ENCODE assay signal across 1 cellular context in the genomic region with DNA sequence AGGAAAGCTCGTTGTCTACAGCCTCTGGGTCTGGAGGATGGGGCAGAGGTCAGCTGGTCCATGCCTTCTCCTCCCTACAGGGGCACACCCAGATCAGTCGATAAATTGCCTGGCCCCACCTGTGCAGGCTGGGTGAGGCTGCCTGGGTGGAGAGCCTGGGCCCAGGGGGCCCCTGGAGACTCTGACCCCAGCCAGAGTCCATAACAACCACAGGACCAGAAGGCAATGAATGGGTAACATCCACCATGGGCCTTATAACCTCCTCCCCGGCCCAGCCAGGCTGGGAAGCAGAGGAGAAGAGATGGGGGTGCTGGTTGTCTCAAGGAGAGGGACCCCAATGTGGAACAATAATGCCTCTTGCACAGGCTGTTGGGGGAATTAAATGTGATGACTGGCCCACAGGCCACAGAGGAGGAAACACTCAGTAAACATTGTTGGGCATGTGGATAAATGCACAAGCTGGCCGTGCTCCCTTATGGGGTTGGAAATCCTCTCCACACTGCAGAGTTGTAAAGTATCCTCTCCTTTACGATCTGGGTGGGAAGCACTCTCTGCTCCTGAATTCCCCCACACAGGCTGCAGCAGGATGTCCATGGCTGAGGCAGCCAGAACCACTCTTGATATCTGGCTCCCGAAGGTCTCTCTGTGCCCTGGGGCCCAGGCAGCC.
A peak's percentile ranks its signal among the peaks of the same experiment; 100 is the strongest.
TF ChIP-seq lines count a peak whose summit lies in the region.

No MANE protein-coding gene starts in this region.

TF ChIP-seq in HepG2, 621 proteins besides CTCF, POLR2A, EP300 and RAD21 (continued from another document and continues in another):
- TF ChIP-seq, protein P1, sequence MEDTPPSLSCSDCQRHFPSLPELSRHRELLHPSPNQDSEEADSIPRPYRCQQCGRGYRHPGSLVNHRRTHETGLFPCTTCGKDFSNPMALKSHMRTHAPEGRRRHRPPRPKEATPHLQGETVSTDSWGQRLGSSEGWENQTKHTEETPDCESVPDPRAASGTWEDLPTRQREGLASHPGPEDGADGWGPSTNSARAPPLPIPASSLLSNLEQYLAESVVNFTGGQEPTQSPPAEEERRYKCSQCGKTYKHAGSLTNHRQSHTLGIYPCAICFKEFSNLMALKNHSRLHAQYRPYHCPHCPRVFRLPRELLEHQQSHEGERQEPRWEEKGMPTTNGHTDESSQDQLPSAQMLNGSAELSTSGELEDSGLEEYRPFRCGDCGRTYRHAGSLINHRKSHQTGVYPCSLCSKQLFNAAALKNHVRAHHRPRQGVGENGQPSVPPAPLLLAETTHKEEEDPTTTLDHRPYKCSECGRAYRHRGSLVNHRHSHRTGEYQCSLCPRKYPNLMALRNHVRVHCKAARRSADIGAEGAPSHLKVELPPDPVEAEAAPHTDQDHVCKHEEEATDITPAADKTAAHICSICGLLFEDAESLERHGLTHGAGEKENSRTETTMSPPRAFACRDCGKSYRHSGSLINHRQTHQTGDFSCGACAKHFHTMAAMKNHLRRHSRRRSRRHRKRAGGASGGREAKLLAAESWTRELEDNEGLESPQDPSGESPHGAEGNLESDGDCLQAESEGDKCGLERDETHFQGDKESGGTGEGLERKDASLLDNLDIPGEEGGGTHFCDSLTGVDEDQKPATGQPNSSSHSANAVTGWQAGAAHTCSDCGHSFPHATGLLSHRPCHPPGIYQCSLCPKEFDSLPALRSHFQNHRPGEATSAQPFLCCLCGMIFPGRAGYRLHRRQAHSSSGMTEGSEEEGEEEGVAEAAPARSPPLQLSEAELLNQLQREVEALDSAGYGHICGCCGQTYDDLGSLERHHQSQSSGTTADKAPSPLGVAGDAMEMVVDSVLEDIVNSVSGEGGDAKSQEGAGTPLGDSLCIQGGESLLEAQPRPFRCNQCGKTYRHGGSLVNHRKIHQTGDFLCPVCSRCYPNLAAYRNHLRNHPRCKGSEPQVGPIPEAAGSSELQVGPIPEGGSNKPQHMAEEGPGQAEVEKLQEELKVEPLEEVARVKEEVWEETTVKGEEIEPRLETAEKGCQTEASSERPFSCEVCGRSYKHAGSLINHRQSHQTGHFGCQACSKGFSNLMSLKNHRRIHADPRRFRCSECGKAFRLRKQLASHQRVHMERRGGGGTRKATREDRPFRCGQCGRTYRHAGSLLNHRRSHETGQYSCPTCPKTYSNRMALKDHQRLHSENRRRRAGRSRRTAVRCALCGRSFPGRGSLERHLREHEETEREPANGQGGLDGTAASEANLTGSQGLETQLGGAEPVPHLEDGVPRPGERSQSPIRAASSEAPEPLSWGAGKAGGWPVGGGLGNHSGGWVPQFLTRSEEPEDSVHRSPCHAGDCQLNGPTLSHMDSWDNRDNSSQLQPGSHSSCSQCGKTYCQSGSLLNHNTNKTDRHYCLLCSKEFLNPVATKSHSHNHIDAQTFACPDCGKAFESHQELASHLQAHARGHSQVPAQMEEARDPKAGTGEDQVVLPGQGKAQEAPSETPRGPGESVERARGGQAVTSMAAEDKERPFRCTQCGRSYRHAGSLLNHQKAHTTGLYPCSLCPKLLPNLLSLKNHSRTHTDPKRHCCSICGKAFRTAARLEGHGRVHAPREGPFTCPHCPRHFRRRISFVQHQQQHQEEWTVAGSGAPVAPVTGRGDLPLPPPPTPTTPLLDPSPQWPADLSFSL (CRISPR knock-in tag; IDR thresholded peaks at IDR 0.05), result no peak
- no peak for TF ChIP-seq ZNF124 (CRISPR knock-in tag; IDR thresholded peaks at IDR 0.05)
- TF ChIP-seq FOXA3 (CRISPR knock-in tag; IDR thresholded peaks at IDR 0.05), result no peak
- no peak for TF ChIP-seq ZNF362 (CRISPR knock-in tag; IDR thresholded peaks at IDR 0.05; ENCODE audit: borderline replicate concordance)
- no peak for TF ChIP-seq ZMYM2 (CRISPR knock-in tag; IDR thresholded peaks at IDR 0.05)
- TF ChIP-seq ZBTB38 (CRISPR knock-in tag; IDR thresholded peaks at IDR 0.05), result no peak
- 0 out of 2 replicates have a peak, but pooled peaks have one; percentile 50 for TF ChIP-seq ZNF891 (CRISPR knock-in tag; IDR thresholded peaks at IDR 0.05)
- no peak for TF ChIP-seq SRSF1 (optimal IDR thresholded peaks at IDR 0.05; ENCODE audit: low read depth, low read length)
- TF ChIP-seq, protein P2, sequence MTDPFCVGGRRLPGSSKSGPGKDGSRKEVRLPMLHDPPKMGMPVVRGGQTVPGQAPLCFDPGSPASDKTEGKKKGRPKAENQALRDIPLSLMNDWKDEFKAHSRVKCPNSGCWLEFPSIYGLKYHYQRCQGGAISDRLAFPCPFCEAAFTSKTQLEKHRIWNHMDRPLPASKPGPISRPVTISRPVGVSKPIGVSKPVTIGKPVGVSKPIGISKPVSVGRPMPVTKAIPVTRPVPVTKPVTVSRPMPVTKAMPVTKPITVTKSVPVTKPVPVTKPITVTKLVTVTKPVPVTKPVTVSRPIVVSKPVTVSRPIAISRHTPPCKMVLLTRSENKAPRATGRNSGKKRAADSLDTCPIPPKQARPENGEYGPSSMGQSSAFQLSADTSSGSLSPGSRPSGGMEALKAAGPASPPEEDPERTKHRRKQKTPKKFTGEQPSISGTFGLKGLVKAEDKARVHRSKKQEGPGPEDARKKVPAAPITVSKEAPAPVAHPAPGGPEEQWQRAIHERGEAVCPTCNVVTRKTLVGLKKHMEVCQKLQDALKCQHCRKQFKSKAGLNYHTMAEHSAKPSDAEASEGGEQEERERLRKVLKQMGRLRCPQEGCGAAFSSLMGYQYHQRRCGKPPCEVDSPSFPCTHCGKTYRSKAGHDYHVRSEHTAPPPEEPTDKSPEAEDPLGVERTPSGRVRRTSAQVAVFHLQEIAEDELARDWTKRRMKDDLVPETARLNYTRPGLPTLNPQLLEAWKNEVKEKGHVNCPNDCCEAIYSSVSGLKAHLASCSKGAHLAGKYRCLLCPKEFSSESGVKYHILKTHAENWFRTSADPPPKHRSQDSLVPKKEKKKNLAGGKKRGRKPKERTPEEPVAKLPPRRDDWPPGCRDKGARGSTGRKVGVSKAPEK (CRISPR knock-in tag; IDR thresholded peaks at IDR 0.05; ENCODE audit: borderline replicate concordance), result 0 out of 2 replicates have a peak, but pooled peaks have one; percentile 49
- TF ChIP-seq ZNF839 (CRISPR knock-in tag; IDR thresholded peaks at IDR 0.05; ENCODE audit: borderline replicate concordance), result no peak
- TF ChIP-seq, protein P3, sequence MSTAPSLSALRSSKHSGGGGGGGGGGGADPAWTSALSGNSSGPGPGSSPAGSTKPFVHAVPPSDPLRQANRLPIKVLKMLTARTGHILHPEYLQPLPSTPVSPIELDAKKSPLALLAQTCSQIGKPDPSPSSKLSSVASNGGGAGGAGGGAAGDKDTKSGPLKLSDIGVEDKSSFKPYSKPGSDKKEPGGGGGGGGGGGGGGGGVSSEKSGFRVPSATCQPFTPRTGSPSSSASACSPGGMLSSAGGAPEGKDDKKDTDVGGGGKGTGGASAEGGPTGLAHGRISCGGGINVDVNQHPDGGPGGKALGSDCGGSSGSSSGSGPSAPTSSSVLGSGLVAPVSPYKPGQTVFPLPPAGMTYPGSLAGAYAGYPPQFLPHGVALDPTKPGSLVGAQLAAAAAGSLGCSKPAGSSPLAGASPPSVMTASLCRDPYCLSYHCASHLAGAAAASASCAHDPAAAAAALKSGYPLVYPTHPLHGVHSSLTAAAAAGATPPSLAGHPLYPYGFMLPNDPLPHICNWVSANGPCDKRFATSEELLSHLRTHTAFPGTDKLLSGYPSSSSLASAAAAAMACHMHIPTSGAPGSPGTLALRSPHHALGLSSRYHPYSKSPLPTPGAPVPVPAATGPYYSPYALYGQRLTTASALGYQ (CRISPR knock-in tag; IDR thresholded peaks at IDR 0.05), result no peak
- TF ChIP-seq, protein P4, sequence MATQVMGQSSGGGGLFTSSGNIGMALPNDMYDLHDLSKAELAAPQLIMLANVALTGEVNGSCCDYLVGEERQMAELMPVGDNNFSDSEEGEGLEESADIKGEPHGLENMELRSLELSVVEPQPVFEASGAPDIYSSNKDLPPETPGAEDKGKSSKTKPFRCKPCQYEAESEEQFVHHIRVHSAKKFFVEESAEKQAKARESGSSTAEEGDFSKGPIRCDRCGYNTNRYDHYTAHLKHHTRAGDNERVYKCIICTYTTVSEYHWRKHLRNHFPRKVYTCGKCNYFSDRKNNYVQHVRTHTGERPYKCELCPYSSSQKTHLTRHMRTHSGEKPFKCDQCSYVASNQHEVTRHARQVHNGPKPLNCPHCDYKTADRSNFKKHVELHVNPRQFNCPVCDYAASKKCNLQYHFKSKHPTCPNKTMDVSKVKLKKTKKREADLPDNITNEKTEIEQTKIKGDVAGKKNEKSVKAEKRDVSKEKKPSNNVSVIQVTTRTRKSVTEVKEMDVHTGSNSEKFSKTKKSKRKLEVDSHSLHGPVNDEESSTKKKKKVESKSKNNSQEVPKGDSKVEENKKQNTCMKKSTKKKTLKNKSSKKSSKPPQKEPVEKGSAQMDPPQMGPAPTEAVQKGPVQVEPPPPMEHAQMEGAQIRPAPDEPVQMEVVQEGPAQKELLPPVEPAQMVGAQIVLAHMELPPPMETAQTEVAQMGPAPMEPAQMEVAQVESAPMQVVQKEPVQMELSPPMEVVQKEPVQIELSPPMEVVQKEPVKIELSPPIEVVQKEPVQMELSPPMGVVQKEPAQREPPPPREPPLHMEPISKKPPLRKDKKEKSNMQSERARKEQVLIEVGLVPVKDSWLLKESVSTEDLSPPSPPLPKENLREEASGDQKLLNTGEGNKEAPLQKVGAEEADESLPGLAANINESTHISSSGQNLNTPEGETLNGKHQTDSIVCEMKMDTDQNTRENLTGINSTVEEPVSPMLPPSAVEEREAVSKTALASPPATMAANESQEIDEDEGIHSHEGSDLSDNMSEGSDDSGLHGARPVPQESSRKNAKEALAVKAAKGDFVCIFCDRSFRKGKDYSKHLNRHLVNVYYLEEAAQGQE (IDR thresholded peaks at IDR 0.05; ENCODE audit: borderline replicate concordance in 1 of 2, low read depth in 1 of 2, low read length in 2 of 2), result no peak
- TF ChIP-seq, protein P5, sequence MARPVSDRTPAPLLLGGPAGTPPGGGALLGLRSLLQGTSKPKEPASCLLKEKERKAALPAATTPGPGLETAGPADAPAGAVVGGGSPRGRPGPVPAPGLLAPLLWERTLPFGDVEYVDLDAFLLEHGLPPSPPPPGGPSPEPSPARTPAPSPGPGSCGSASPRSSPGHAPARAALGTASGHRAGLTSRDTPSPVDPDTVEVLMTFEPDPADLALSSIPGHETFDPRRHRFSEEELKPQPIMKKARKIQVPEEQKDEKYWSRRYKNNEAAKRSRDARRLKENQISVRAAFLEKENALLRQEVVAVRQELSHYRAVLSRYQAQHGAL (CRISPR knock-in tag; IDR thresholded peaks at IDR 0.05; ENCODE audit: not compliant biosample characterization), result no peak
- peak; percentile 59; the same call in 1 of the 2 replicates for TF ChIP-seq DPF2 (CRISPR knock-in tag; IDR thresholded peaks at IDR 0.05; ENCODE audit: borderline replicate concordance, low read depth)
- no peak for TF ChIP-seq THAP11 (CRISPR knock-in tag; IDR thresholded peaks at IDR 0.05)
- TF ChIP-seq ZBTB8A (CRISPR knock-in tag; IDR thresholded peaks at IDR 0.05; ENCODE audit: borderline replicate concordance, low read depth), result no peak
- TF ChIP-seq ARNTL (CRISPR knock-in tag; IDR thresholded peaks at IDR 0.05), result peak; percentile 22; the same call in 1 of the 2 replicates
- no peak for TF ChIP-seq ARID2 (CRISPR knock-in tag; IDR thresholded peaks at IDR 0.05; ENCODE audit: borderline replicate concordance)
- no peak for TF ChIP-seq CBFB (CRISPR knock-in tag; IDR thresholded peaks at IDR 0.05)
- no peak for TF ChIP-seq ZNF383 (CRISPR knock-in tag; IDR thresholded peaks at IDR 0.05; ENCODE audit: borderline replicate concordance)
- TF ChIP-seq HNRNPK (IDR thresholded peaks at IDR 0.05; ENCODE audit: low read depth, low read length, poor library complexity, severe bottlenecking), result no peak
- TF ChIP-seq ZBTB20 (CRISPR knock-in tag; IDR thresholded peaks at IDR 0.05; ENCODE audit: borderline replicate concordance, low read depth), result no peak
- TF ChIP-seq ZNF841 (CRISPR knock-in tag; IDR thresholded peaks at IDR 0.05; ENCODE audit: borderline replicate concordance), result no peak
- peak; percentile 29; the same call in 1 of the 2 replicates for TF ChIP-seq ZNF83 (CRISPR knock-in tag; IDR thresholded peaks at IDR 0.05; ENCODE audit: borderline replicate concordance)
- no peak for TF ChIP-seq GMEB1 (CRISPR knock-in tag; IDR thresholded peaks at IDR 0.05; ENCODE audit: borderline replicate concordance)
- no peak for TF ChIP-seq MAFK (conservative IDR thresholded peaks at IDR 0.05 in 1 of 2, IDR thresholded peaks at IDR 0.05 in 1 of 2; ENCODE audit: low read length in 2 of 2)
- no peak for TF ChIP-seq RAD51 (IDR thresholded peaks at IDR 0.05; ENCODE audit: borderline replicate concordance)
- TF ChIP-seq, protein P6, sequence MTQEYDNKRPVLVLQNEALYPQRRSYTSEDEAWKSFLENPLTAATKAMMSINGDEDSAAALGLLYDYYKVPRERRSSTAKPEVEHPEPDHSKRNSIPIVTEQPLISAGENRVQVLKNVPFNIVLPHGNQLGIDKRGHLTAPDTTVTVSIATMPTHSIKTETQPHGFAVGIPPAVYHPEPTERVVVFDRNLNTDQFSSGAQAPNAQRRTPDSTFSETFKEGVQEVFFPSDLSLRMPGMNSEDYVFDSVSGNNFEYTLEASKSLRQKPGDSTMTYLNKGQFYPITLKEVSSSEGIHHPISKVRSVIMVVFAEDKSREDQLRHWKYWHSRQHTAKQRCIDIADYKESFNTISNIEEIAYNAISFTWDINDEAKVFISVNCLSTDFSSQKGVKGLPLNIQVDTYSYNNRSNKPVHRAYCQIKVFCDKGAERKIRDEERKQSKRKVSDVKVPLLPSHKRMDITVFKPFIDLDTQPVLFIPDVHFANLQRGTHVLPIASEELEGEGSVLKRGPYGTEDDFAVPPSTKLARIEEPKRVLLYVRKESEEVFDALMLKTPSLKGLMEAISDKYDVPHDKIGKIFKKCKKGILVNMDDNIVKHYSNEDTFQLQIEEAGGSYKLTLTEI (CRISPR knock-in tag; conservative IDR thresholded peaks at IDR 0.05), result no peak
- no peak for TF ChIP-seq ZBTB3 (CRISPR knock-in tag; IDR thresholded peaks at IDR 0.05; ENCODE audit: borderline replicate concordance, low read depth)
